Comparison of ENCODE assay signal across 1 cellular context in the genomic region with DNA sequence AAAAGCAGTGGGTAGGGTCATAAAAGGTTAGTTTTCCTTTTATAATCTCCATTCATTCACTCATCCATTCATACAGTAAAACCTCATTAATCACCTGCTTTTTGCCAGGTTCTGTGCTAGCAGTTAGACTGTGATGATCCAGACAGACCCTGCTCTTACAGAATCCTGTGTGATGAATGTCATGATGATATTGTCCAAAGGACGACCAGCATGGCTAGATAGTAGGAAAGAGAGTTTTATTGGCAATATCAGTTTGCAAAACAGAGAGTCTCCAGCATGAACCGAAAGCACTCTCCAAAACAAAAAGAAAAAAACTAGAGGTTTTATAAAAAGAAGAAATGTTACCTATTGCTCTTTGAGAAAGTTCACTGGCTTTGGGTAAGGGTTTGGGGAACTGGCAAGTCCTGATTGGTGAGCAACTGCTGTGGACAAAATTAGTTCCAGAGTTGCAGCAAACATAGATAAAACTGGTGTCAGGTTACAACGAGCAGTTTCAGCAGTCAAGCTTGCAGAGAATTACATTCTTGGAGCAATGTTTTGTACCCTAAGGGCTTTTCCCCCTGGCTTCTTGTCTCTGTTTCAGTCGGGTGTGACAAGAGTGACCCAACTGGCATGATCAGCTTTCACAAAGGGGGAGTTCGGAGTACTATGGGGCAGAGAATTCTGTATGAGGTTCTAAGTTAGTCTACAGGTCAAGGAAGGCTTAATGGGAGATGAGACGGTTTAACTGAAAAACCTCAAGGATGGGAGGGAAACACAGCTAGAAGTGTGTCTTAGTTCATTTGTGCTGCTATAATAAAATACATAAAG.
TF ChIP-seq lines count a peak whose summit lies in the region.

No MANE protein-coding gene starts in this region.

TF ChIP-seq in GM23338, 12 proteins besides CTCF, POLR2A, EP300 and RAD21 (continued from another document):
- TF ChIP-seq, protein P1, sequence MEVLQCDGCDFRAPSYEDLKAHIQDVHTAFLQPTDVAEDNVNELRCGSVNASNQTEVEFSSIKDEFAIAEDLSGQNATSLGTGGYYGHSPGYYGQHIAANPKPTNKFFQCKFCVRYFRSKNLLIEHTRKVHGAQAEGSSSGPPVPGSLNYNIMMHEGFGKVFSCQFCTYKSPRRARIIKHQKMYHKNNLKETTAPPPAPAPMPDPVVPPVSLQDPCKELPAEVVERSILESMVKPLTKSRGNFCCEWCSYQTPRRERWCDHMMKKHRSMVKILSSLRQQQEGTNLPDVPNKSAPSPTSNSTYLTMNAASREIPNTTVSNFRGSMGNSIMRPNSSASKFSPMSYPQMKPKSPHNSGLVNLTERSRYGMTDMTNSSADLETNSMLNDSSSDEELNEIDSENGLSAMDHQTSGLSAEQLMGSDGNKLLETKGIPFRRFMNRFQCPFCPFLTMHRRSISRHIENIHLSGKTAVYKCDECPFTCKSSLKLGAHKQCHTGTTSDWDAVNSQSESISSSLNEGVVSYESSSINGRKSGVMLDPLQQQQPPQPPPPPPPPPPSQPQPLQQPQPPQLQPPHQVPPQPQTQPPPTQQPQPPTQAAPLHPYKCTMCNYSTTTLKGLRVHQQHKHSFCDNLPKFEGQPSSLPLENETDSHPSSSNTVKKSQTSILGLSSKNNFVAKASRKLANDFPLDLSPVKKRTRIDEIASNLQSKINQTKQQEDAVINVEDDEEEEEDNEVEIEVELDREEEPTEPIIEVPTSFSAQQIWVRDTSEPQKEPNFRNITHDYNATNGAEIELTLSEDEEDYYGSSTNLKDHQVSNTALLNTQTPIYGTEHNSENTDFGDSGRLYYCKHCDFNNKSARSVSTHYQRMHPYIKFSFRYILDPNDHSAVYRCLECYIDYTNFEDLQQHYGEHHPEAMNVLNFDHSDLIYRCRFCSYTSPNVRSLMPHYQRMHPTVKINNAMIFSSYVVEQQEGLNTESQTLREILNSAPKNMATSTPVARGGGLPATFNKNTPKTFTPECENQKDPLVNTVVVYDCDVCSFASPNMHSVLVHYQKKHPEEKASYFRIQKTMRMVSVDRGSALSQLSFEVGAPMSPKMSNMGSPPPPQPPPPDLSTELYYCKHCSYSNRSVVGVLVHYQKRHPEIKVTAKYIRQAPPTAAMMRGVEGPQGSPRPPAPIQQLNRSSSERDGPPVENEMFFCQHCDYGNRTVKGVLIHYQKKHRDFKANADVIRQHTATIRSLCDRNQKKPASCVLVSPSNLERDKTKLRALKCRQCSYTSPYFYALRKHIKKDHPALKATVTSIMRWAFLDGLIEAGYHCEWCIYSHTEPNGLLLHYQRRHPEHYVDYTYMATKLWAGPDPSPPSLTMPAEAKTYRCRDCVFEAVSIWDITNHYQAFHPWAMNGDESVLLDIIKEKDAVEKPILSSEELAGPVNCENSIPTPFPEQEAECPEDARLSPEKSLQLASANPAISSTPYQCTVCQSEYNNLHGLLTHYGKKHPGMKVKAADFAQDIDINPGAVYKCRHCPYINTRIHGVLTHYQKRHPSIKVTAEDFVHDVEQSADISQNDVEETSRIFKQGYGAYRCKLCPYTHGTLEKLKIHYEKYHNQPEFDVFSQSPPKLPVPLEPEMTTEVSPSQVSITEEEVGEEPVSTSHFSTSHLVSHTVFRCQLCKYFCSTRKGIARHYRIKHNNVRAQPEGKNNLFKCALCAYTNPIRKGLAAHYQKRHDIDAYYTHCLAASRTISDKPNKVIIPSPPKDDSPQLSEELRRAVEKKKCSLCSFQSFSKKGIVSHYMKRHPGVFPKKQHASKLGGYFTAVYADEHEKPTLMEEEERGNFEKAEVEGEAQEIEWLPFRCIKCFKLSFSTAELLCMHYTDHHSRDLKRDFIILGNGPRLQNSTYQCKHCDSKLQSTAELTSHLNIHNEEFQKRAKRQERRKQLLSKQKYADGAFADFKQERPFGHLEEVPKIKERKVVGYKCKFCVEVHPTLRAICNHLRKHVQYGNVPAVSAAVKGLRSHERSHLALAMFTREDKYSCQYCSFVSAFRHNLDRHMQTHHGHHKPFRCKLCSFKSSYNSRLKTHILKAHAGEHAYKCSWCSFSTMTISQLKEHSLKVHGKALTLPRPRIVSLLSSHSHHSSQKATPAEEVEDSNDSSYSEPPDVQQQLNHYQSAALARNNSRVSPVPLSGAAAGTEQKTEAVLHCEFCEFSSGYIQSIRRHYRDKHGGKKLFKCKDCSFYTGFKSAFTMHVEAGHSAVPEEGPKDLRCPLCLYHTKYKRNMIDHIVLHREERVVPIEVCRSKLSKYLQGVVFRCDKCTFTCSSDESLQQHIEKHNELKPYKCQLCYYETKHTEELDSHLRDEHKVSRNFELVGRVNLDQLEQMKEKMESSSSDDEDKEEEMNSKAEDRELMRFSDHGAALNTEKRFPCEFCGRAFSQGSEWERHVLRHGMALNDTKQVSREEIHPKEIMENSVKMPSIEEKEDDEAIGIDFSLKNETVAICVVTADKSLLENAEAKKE (CRISPR knock-in tag; IDR thresholded peaks at IDR 0.05): no peak
- no peak for TF ChIP-seq ZNF114 (CRISPR knock-in tag; IDR thresholded peaks at IDR 0.05)
- TF ChIP-seq EZH2 (IDR thresholded peaks at IDR 0.05; ENCODE audit: low read depth, unreplicated experiment): no peak
